Comparison of ENCODE assay signal across 8 cellular contexts in the genomic region with DNA sequence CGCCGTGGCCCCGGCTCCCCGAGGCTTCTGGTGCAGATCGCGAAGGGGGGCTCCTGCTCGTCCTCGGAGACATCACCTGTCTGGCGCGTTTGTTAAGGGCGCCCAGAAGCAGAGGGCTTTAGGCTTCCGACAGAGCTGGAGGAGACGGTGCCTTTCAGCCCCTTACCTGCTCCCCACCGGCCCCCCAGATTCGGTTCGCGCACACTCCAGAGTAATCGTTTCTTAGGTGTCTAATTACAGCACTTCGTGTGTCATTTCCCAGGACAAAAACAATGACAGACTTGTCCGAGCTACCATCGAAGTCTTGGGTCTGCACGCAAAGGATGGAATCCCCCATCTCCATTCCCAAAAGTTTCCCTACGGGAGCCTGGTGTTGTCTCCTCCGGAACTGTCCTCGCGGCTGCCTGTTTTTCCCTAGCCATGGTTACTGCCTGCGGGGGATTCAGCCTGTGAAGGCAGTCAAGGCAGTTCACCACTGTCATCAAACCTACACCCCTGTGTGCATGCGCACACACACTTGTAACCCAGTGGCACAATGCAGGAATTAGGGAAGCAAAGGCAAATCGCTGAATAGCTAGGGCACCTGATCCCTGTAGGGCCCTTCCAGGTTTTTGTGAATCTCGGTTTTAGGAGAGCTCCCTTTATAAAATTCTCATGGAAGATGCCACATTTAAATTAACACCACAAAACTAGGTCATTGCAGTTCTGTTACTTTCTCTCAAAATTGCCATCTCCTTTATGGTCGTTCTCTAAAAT. TPM values are rescaled to one million over a fixed set of nuclear protein-coding genes. Genes with fewer than 3 reads are reported as not detected.
DNase-seq lines count a peak whose midpoint lies in the region; ATAC-seq and TF ChIP-seq lines count a peak whose summit lies in the region.

No MANE protein-coding gene starts in this region.

- no peaks in the 10 kb centered on the region for H3K27me3 ChIP-seq in iPS-15b (ENCODE audit: control insufficient read depth, insufficient read depth, low read length)
- no peaks in the 10 kb centered on the region for H3K27me3 ChIP-seq in psoas muscle (ENCODE audit: insufficient read depth in 3 of 3, low read length in 2 of 3)

- intact Hi-C loops in MCF 10A (cut with micrococcal nuclease) (loop anchor here (2.0 to 10.0 kb wide), 5 partner anchors 26 to 772 kb away; a partner anchor contains a TSS), psoas muscle (cut with DNase I) (loop anchor here (5.0 to 10.0 kb wide), 4 partner anchors 72 to 184 kb away; no protein-coding TSS in a partner anchor)

- 6 to 10% (median 8%) methylated on average over 20 to 31 of the region's 31 CpGs for WGBS in psoas muscle, 3 donors

- DNase-seq in NCI-H1417 (lab: John Stamatoyannopoulos, UW): peak; percentile 49 to 87 (median 85)
- DNase-seq in NCI-H1417 treated with DMSO at 0.1 percent for 48 hours (lab: John Stamatoyannopoulos, UW): no peak
- peak; percentile 36 for DNase-seq in NCI-H345 treated with DMSO at 0.1 percent for 48 hours (lab: John Stamatoyannopoulos, UW; ENCODE audit: unreplicated experiment)
- DNase-seq in MCF 10A (ENCODE audit: unreplicated experiment): peak; percentile 29
- peak; percentile 32 to 53 for DNase-seq in psoas muscle
- no peak for DNase-seq in stimulated activated CD8-positive, alpha-beta memory T cell treated with anti-CD3 and anti-CD28 coated beads, Interleukin-4, amount 100 ng/mL, for 48 hours

- H3K9me3 ChIP-seq in iPS-15b (ENCODE audit: control insufficient read depth, insufficient read depth, low read length): no peaks in the 10 kb centered on the region
- no peaks in the 10 kb centered on the region for H3K9me3 ChIP-seq in psoas muscle

- H3K9me3 Mint-ChIP-seq in MCF 10A (ENCODE audit: unreplicated experiment): no peaks in the 10 kb centered on the region

- H3K36me3 Mint-ChIP-seq in MCF 10A (ENCODE audit: insufficient read depth, unreplicated experiment): peaks cover 15% of the 10 kb centered on the region

- peak overlapping the region; percentile 68 for H3K4me3 ChIP-seq in iPS-15b (ENCODE audit: low read depth, low read length)
- H3K4me3 ChIP-seq in psoas muscle: peak overlapping the region; percentile 81

- POLR2A ChIA-PET in MCF 10A (lab: Yijun Ruan, JAX): interaction anchor here (0.6 to 7.7 kb wide), 34 partner anchors 9 to 591 kb away, joined by 3 to 89 read pairs (median 5); a partner anchor contains a TSS

- peak overlapping the region; percentile 98 for H3K27ac Mint-ChIP-seq in MCF 10A (ENCODE audit: low read depth, unreplicated experiment)

- BruUV-seq in MCF 10A (replicated peaks; lab: Mats Ljungman, UMichigan): TSS peak; percentile 26

- peak overlapping the region; percentile 95 for H3K27ac ChIP-seq in psoas muscle

- no peaks in the 10 kb centered on the region for H3K27me3 Mint-ChIP-seq in MCF 10A (ENCODE audit: insufficient read depth, unreplicated experiment)

- TF ChIP-seq CTCF in MCF 10A (IDR thresholded peaks at IDR 0.05; ENCODE audit: unreplicated experiment) (no peak), psoas muscle (IDR thresholded peaks at IDR 0.05) (no peak)

- peaks cover 31% of the 10 kb centered on the region for H3K4me1 Mint-ChIP-seq in MCF 10A (ENCODE audit: insufficient read depth, unreplicated experiment)

- CTCF ChIA-PET in MCF 10A (lab: Yijun Ruan, JAX): interaction anchor here (0.5 to 2.7 kb wide), 14 partner anchors 9 to 1910 kb away, joined by 3 to 11 read pairs (median 4); no protein-coding TSS in a partner anchor

- H3K4me1 ChIP-seq in iPS-15b (ENCODE audit: control insufficient read depth, insufficient read depth, low read length): peaks cover 4% of the 10 kb centered on the region
- peaks cover 1% of the 10 kb centered on the region for H3K4me1 ChIP-seq in psoas muscle

- H3K9ac ChIP-seq in iPS-15b (ENCODE audit: low read depth, low read length): peak overlapping the region; percentile 54

- H3K36me3 ChIP-seq in iPS-15b (ENCODE audit: control insufficient read depth, insufficient read depth, low read length) (no peaks in the 10 kb centered on the region), psoas muscle (ENCODE audit: insufficient read depth in 1 of 2, low read depth in 1 of 2) (no peaks in the 10 kb centered on the region)

- peak overlapping the region; percentile 86 for H3K4me3 Mint-ChIP-seq in MCF 10A (ENCODE audit: unreplicated experiment)

- ATAC-seq in psoas muscle: peak; percentile 22 to 39 (median 34)
- no peak for ATAC-seq in GM19035 (IDR thresholded peaks at IDR 0.05; ENCODE audit: unreplicated experiment)

RNA-seq across cellular contexts. Expression of a gene that starts 0.7 kb away (rescaled TPM):
- total RNA-seq in MCF 10A (2022) (88.8 and 102 TPM in 2 replicates), psoas muscle (10 to 100 TPM; 14.1 to 23.0 (median 20.2) TPM)
- 10 to 100 TPM in 1 of 3 donors, 1 to 10 TPM in 2; 5.3 to 15.7 (median 6.4) TPM for polyA plus RNA-seq in psoas muscle

Comparison
In these comparisons a context has a peak if more than half of its experiments do, and no peak if none do; other contexts are left out.
1. DNase-seq: peak in NCI-H1417 (3 of 3), NCI-H345 treated with DMSO at 0.1 percent for 48 hours (single experiment), MCF 10A (single experiment) and psoas muscle (2 of 2); none in NCI-H1417 treated with DMSO at 0.1 percent for 48 hours (single experiment) and stimulated activated CD8-positive, alpha-beta memory T cell treated with anti-CD3 and anti-CD28 coated beads, Interleukin-4, amount 100 ng/mL, for 48 hours (single experiment).